2 cellular contexts compared by ENCODE assay signal in genomic region chr7:24395512-24395911, GRCh38.
TF ChIP-seq lines count a peak whose summit lies in the region.

No MANE protein-coding gene starts in this region.

TF ChIP-seq in GM23338, 12 proteins besides CTCF, POLR2A, EP300 and RAD21 (continued from another document):
- no peak for TF ChIP-seq REST (IDR thresholded peaks at IDR 0.05; ENCODE audit: unreplicated experiment)

TF ChIP-seq in IMR-90, 13 proteins besides CTCF, POLR2A, EP300 and RAD21 (continued from another document):
- TF ChIP-seq RFX5 (IDR thresholded peaks at IDR 0.05; ENCODE audit: low read depth, low read length) (no peak), BHLHE40 (IDR thresholded peaks at IDR 0.05; ENCODE audit: low read depth, low read length) (no peak), FOS (IDR thresholded peaks at IDR 0.05; ENCODE audit: low read depth, low read length) (no peak), CHD1 (IDR thresholded peaks at IDR 0.05; ENCODE audit: low read depth, low read length) (no peak)
